8 cellular contexts compared by ENCODE assay signal in genomic region chr10:69914373-69915268, GRCh38.
DNase-seq lines count a peak whose midpoint lies in the region; ATAC-seq and TF ChIP-seq lines count a peak whose summit lies in the region.

No MANE protein-coding gene starts in this region.

- H4K91ac ChIP-seq in neuronal stem cell (ENCODE audit: low read depth, low read length, poor library complexity) = no peak overlapping the region

- CTCF ChIA-PET in Calu3 (lab: Charles Lee) = interaction anchor here (0.6 to 2.5 kb wide), 27 partner anchors 10 to 824 kb away, joined by 3 to 37 read pairs (median 5); partner anchors contain the start of gene TYSND1

- H2BK15ac ChIP-seq in neuronal stem cell (ENCODE audit: low read length) = no peak overlapping the region

- no peaks in the 10 kb centered on the region for H3K79me1 ChIP-seq in neuronal stem cell (ENCODE audit: low read depth, low read length)

- H3K4me1 ChIP-seq in neuronal stem cell (ENCODE audit: control insufficient read depth in 2 of 2, insufficient read depth in 1 of 2, low read depth in 1 of 2, low read length in 2 of 2) (peaks cover 5 to 15% of the 10 kb centered on the region in 2 donors), stomach (peaks cover 16 to 49% (median 35%) of the 10 kb centered on the region in 4 donors)

- no peak overlapping the region for H3K9ac ChIP-seq in neuronal stem cell (ENCODE audit: low read depth, low read length, poor library complexity)

- H3K9me3 ChIP-seq in neuronal stem cell (replicated peaks in 1 of 2; ENCODE audit: control insufficient read depth in 2 of 2, insufficient read depth in 1 of 2, low read depth in 1 of 2, low read length in 2 of 2) = no peaks in the 10 kb centered on the region
- no peaks in the 10 kb centered on the region for H3K9me3 ChIP-seq in stomach

- no peak overlapping the region for H3K27ac Mint-ChIP-seq in Calu3 (ENCODE audit: unreplicated experiment)

- H3K36me3 Mint-ChIP-seq in Calu3 (ENCODE audit: insufficient read depth, unreplicated experiment) = no peaks in the 10 kb centered on the region

- WGBS in neuronal stem cell (ENCODE audit: extremely low coverage in 2 of 2, insufficient read length in 2 of 2, insufficient replicate concordance in 1 of 2), 2 donors = no CpG with 5 or more reads among the region's 13 CpGs
- 22 to 38% (median 27%) methylated on average over 11 to 13 of the region's 13 CpGs for WGBS in stomach, 5 donors

- H3K4me3 ChIP-seq in neuronal stem cell (ENCODE audit: low read length in 2 of 2) (no peak overlapping the region), stomach (no peak overlapping the region)

- no peak overlapping the region for H3K4me3 Mint-ChIP-seq in Calu3 (ENCODE audit: low read depth, unreplicated experiment)

- no peak overlapping the region for H3K4ac ChIP-seq in neuronal stem cell (ENCODE audit: low read length)

- H2AK5ac ChIP-seq in neuronal stem cell (ENCODE audit: low read depth, low read length) = no peak overlapping the region

- H3K27ac ChIP-seq in neuronal stem cell (replicated peaks; ENCODE audit: low read length) (no peak overlapping the region), stomach (no peak overlapping the region)

- ATAC-seq in HG03439 (IDR thresholded peaks at IDR 0.05; ENCODE audit: unreplicated experiment) (peak; percentile 63), GM21717 (IDR thresholded peaks at IDR 0.05; ENCODE audit: unreplicated experiment) (no peak)

- no peak overlapping the region for H3K23ac ChIP-seq in neuronal stem cell (ENCODE audit: low read depth, low read length, poor library complexity)

- BruUV-seq in Calu3 (replicated peaks; lab: Mats Ljungman, UMichigan) = no TSS peak

- no peak overlapping the region for H3K14ac ChIP-seq in neuronal stem cell (ENCODE audit: low read length)

- TF ChIP-seq EP300 in stomach (IDR thresholded peaks at IDR 0.05) = no peak

- no peak for TF ChIP-seq POLR2A in stomach (IDR thresholded peaks at IDR 0.05)

- no peaks in the 10 kb centered on the region for H3K4me1 Mint-ChIP-seq in Calu3 (ENCODE audit: low read depth, unreplicated experiment)

- H2BK120ac ChIP-seq in neuronal stem cell (ENCODE audit: low read depth, low read length) = no peak overlapping the region

- H4K8ac ChIP-seq in neuronal stem cell (ENCODE audit: low read depth, low read length) = no peak overlapping the region

- no peak overlapping the region for H2BK5ac ChIP-seq in neuronal stem cell (ENCODE audit: low read length)

- H3K18ac ChIP-seq in neuronal stem cell (ENCODE audit: low read length) = no peak overlapping the region

- intact Hi-C loops in Calu3 (cut with micrococcal nuclease; ENCODE audit: unreplicated experiment) (loop anchor here (1.0 to 5.0 kb wide), 5 partner anchors 31 to 172 kb away; partner anchors contain the start of gene COL13A1), stomach (cut with DNase I; ENCODE audit: low total_unique reads) (loop anchor here (10.0 kb wide), 1 partner anchor 270 kb away; no protein-coding TSS in a partner anchor)

- DNase-seq in Calu3 (peak; percentile 80), OCI-M1 (lab: John Stamatoyannopoulos, UW) (peak; percentile 65), activated T-helper 1 cell treated with Interleukin-2 at 50 U/mL for 16 hours (ENCODE audit: low read depth) (peak; percentile 7), fibroblast of the conjunctiva (ENCODE audit: low read depth) (peak; percentile 57), neuronal stem cell (ENCODE audit: low spot score) (peak; percentile 84), stomach (peak; percentile 77)

- H3K36me3 ChIP-seq in neuronal stem cell (replicated peaks in 1 of 2; ENCODE audit: control insufficient read depth in 2 of 2, insufficient read depth in 2 of 2, low read length in 2 of 2) (no peaks in the 10 kb centered on the region), stomach (peaks cover 0 to 1% (median 0%) of the 10 kb centered on the region in 4 donors)

- no peak overlapping the region for H2BK12ac ChIP-seq in neuronal stem cell (ENCODE audit: low read length)

- no peaks in the 10 kb centered on the region for H3K9me3 Mint-ChIP-seq in Calu3 (ENCODE audit: low read depth, unreplicated experiment)

- H3K4me2 ChIP-seq in neuronal stem cell (ENCODE audit: insufficient read depth, low read length, poor library complexity, severe bottlenecking) = no peak overlapping the region

- H2AFZ ChIP-seq in neuronal stem cell (ENCODE audit: low read length) = no peak overlapping the region

- TF ChIP-seq CTCF in Calu3 (IDR thresholded peaks at IDR 0.05; ENCODE audit: unreplicated experiment) = peak; percentile 99
- TF ChIP-seq CTCF in stomach (IDR thresholded peaks at IDR 0.05) = peak in 6 of 7 experiments; percentile 42 to 98 (median 92)

- no peaks in the 10 kb centered on the region for H3K27me3 ChIP-seq in neuronal stem cell (ENCODE audit: control insufficient read depth in 3 of 3, insufficient read depth in 3 of 3, low read depth in 1 of 3, low read length in 3 of 3)
- peaks cover 0 to 12% (median 0%) of the 10 kb centered on the region in 3 donors for H3K27me3 ChIP-seq in stomach

- H3K27me3 Mint-ChIP-seq in Calu3 (ENCODE audit: unreplicated experiment) = peaks cover 98% of the 10 kb centered on the region

Comparison
In these comparisons a context has a peak if more than half of its experiments do, and no peak if none do; other contexts are left out.
1. DNase-seq: peak in every context shown above with its lines; median percentile 84 in neuronal stem cell; 80 in Calu3; 77 in stomach; 65 in OCI-M1; 57 in fibroblast of the conjunctiva; 7 in activated T-helper 1 cell treated with Interleukin-2 at 50 U/mL for 16 hours.